ENCODE assay signal across 2 cellular contexts in the genomic region with DNA sequence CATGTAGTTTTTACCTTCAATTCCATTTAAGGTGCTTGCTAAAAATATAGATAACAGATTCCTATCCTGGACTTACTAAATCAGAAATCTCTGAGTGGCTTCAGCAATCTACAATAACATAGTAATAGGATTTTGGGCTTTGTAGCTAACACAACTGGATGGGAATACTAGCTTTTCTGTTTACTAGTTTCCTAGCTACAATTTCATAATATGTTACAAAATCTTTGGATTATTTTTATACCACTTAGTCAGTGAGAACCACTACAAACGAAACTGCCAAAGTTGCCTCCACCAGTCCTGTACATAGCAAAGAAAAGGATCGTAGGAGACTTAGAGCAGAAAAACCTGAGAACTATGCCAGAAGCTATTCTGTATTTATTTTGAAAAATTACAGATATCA.
TF ChIP-seq lines count a peak whose summit lies in the region.

No MANE protein-coding gene starts in this region.

TF ChIP-seq in SK-N-SH, 30 proteins besides CTCF, POLR2A, EP300 and RAD21 (continued from another document):
- TF ChIP-seq, protein P1, sequence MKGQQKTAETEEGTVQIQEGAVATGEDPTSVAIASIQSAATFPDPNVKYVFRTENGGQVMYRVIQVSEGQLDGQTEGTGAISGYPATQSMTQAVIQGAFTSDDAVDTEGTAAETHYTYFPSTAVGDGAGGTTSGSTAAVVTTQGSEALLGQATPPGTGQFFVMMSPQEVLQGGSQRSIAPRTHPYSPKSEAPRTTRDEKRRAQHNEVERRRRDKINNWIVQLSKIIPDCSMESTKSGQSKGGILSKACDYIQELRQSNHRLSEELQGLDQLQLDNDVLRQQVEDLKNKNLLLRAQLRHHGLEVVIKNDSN (IDR thresholded peaks at IDR 0.05; ENCODE audit: borderline replicate concordance, low read depth) = no peak
- TF ChIP-seq MEF2A (IDR thresholded peaks at IDR 0.05; ENCODE audit: borderline replicate concordance, low read depth) (no peak), SIN3A (IDR thresholded peaks at IDR 0.05; ENCODE audit: borderline replicate concordance, low read depth, low read length) (no peak)
- TF ChIP-seq, protein P2, sequence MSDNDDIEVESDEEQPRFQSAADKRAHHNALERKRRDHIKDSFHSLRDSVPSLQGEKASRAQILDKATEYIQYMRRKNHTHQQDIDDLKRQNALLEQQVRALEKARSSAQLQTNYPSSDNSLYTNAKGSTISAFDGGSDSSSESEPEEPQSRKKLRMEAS (IDR thresholded peaks at IDR 0.05; ENCODE audit: low read depth) = no peak

TF ChIP-seq in SK-N-SH treated with all-trans-retinoic acid at 6 μM for 48 hours, 23 proteins besides CTCF, POLR2A, EP300 and RAD21 (continued from another document):
- TF ChIP-seq ZNF565 (CRISPR knock-in tag; conservative IDR thresholded peaks at IDR 0.05; ENCODE audit: low read depth) (no peak), TCF4 (CRISPR knock-in tag; IDR thresholded peaks at IDR 0.05; ENCODE audit: borderline replicate concordance) (no peak), SNAI2 (CRISPR knock-in tag; IDR thresholded peaks at IDR 0.05) (no peak), CSDC2 (CRISPR knock-in tag; IDR thresholded peaks at IDR 0.05) (no peak), BACH2 (CRISPR knock-in tag; IDR thresholded peaks at IDR 0.05; ENCODE audit: borderline replicate concordance) (no peak), OSR1 (CRISPR knock-in tag; IDR thresholded peaks at IDR 0.05) (no peak)
- TF ChIP-seq, protein P3, sequence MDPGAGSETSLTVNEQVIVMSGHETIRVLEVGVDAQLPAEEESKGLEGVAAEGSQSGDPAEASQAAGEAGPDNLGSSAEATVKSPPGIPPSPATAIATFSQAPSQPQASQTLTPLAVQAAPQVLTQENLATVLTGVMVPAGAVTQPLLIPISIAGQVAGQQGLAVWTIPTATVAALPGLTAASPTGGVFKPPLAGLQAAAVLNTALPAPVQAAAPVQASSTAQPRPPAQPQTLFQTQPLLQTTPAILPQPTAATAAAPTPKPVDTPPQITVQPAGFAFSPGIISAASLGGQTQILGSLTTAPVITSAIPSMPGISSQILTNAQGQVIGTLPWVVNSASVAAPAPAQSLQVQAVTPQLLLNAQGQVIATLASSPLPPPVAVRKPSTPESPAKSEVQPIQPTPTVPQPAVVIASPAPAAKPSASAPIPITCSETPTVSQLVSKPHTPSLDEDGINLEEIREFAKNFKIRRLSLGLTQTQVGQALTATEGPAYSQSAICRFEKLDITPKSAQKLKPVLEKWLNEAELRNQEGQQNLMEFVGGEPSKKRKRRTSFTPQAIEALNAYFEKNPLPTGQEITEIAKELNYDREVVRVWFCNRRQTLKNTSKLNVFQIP (CRISPR knock-in tag; IDR thresholded peaks at IDR 0.05; ENCODE audit: borderline replicate concordance, low read depth) = no peak
